Comparison of ENCODE assay signal across 8 cellular contexts in genomic region chr1:218171302-218171893, GRCh38.
DNase-seq lines count a peak whose midpoint lies in the region; ATAC-seq, FAIRE-seq and TF ChIP-seq lines count a peak whose summit lies in the region.

No MANE protein-coding gene starts in this region.

- no peaks in the 10 kb centered on the region for H3K9me3 ChIP-seq in astrocyte (ENCODE audit: insufficient read depth, low read depth, low read length)
- no peaks in the 10 kb centered on the region for H3K9me3 ChIP-seq in left lung

- CTCF ChIA-PET in BJ (lab: Yijun Ruan, JAX): interaction anchor here (0.6 to 1.0 kb wide), 3 partner anchors 11 to 1421 kb away, joined by 3 read pairs; no protein-coding TSS in a partner anchor

- H3K36me3 Mint-ChIP-seq in astrocyte (ENCODE audit: low read depth, unreplicated experiment): no peaks in the 10 kb centered on the region

- H3K27me3 ChIP-seq in BJ (ENCODE audit: control insufficient read depth, insufficient read depth, low read length): peaks cover 4% of the 10 kb centered on the region
- peaks cover 27% of the 10 kb centered on the region for H3K27me3 ChIP-seq in astrocyte (ENCODE audit: insufficient read depth, low read length)
- peaks cover 43 to 63% of the 10 kb centered on the region in 2 donors for H3K27me3 ChIP-seq in left lung

- H3K4me3 ChIP-seq in BJ (ENCODE audit: low read depth, low read length) (no peak overlapping the region), astrocyte (ENCODE audit: insufficient read depth, low read depth, low read length) (no peak overlapping the region), left lung (no peak overlapping the region)

- POLR2A ChIA-PET in BJ (lab: Charles Lee): no interaction called here

- FAIRE-seq in astrocyte (lab: Jason Lieb, UNC): peak; percentile 59

- H3K4me3 Mint-ChIP-seq in astrocyte (ENCODE audit: unreplicated experiment): no peak overlapping the region

- peaks cover 2% of the 10 kb centered on the region for H3K27me3 Mint-ChIP-seq in astrocyte (ENCODE audit: low read depth, unreplicated experiment)

- no peaks in the 10 kb centered on the region for H4K20me1 ChIP-seq in astrocyte (ENCODE audit: insufficient read depth, low read length)

- H3K4me1 ChIP-seq in astrocyte (ENCODE audit: insufficient read depth, low read length): no peaks in the 10 kb centered on the region
- no peaks in the 10 kb centered on the region for H3K4me1 ChIP-seq in left lung

- H3K9me3 Mint-ChIP-seq in astrocyte (ENCODE audit: unreplicated experiment): no peaks in the 10 kb centered on the region

- H3K4me2 ChIP-seq in astrocyte (ENCODE audit: low read length): no peak overlapping the region

- peak; percentile 79 for TF ChIP-seq CTCF in BJ (IDR thresholded peaks at IDR 0.05; ENCODE audit: insufficient read depth, low read depth, low read length)
- TF ChIP-seq CTCF in astrocyte (IDR thresholded peaks at IDR 0.05; ENCODE audit: insufficient read depth, low read depth, low read length): peak; percentile 87
- TF ChIP-seq CTCF in left lung (IDR thresholded peaks at IDR 0.05): peak; percentile 56 to 72

- no peak overlapping the region for H2AFZ ChIP-seq in astrocyte (ENCODE audit: low read depth, low read length)

- H3K27ac ChIP-seq in astrocyte (ENCODE audit: low read depth, low read length) (no peak overlapping the region), left lung (no peak overlapping the region)

- intact Hi-C loops in left lung (cut with DNase I): no loop called here

- H3K9ac ChIP-seq in astrocyte (ENCODE audit: low read length): no peak overlapping the region

- DNase-seq in BJ (ENCODE audit: low read depth): no peak
- peak; percentile 94 for DNase-seq in NCI-H1694 treated with DMSO at 0.1 percent for 48 hours (lab: John Stamatoyannopoulos, UW)
- DNase-seq in astrocyte (ENCODE audit: low read depth): peak; percentile 9
- DNase-seq in left lung: no peak
- DNase-seq in activated naive CD4-positive, alpha-beta T cell treated with anti-CD3 and anti-CD28 coated beads, Interleukin-2, amount 50 U/mL, for 16 hours: no peak

- H3K4me1 Mint-ChIP-seq in astrocyte (ENCODE audit: low read depth, unreplicated experiment): no peaks in the 10 kb centered on the region

- ATAC-seq in GM19372 (IDR thresholded peaks at IDR 0.05; ENCODE audit: low read depth, unreplicated experiment): peak; percentile 57
- peak; percentile 49 for ATAC-seq in left lung
- no peak for ATAC-seq in HG02884 (IDR thresholded peaks at IDR 0.05; ENCODE audit: unreplicated experiment)
- ATAC-seq in HG03039 (IDR thresholded peaks at IDR 0.05; ENCODE audit: unreplicated experiment): no peak

- H3K79me2 ChIP-seq in astrocyte (ENCODE audit: insufficient read depth, low read length): no peaks in the 10 kb centered on the region

- H3K27ac Mint-ChIP-seq in astrocyte (ENCODE audit: unreplicated experiment): no peak overlapping the region

- H3K36me3 ChIP-seq in BJ (ENCODE audit: control insufficient read depth, insufficient read depth, low read length) (no peaks in the 10 kb centered on the region), astrocyte (ENCODE audit: insufficient read depth, low read length) (no peaks in the 10 kb centered on the region), left lung (no peaks in the 10 kb centered on the region)

Comparison
In these comparisons a context has a peak if more than half of its experiments do, and no peak if none do; other contexts are left out.
1. DNase-seq: peak in NCI-H1694 treated with DMSO at 0.1 percent for 48 hours (single experiment) and astrocyte (single experiment); none in BJ (single experiment), left lung (0 of 2) and activated naive CD4-positive, alpha-beta T cell treated with anti-CD3 and anti-CD28 coated beads, Interleukin-2, amount 50 U/mL, for 16 hours (single experiment).
2. ATAC-seq: peak in GM19372 (single experiment) and left lung (single experiment); none in HG02884 (single experiment) and HG03039 (single experiment).
3. Peak in every context shown above with its lines, with median percentiles within 50 percentile points of each other: CTCF ChIP-seq.